7 cellular contexts compared by ENCODE assay signal in the genomic region with DNA sequence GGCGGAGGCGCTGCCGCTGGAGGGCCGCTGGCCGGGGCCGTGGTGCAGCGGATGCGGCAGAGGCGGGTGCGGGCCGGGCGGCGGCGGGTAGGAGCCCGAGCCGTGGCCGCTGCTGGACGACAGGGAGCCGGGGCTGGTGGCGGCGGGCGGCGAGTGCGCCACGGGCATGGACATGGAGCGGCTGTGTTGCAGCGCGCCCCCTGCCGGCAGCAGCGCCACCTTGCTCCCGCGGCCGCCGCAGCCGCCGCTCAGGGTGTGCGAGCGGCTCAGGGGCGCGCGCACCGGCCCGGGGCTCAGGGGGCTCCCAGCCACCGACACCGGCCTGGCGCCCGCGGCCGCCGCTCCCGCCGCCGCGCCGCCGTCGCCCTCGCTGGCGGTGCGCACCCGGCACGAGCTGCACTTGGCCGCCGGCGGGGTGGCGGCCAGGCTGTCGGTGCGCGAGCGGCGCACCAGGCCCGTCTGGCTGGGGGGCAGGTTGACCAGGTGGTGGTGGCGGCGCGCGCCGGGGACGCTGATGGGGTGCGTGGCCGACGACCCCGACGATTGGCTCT. TPM values are rescaled to one million over a fixed set of nuclear protein-coding genes. Genes with fewer than 3 reads are reported as not detected.
DNase-seq lines count a peak whose midpoint lies in the region; ATAC-seq and TF ChIP-seq lines count a peak whose summit lies in the region.

No MANE protein-coding gene starts in this region.

- no peak overlapping the region for H3K27ac Mint-ChIP-seq in GM23338
- H3K27ac Mint-ChIP-seq in stimulated activated effector memory CD8-positive, alpha-beta T cell treated with anti-CD3 and anti-CD28 coated beads, Interleukin-12 subunit alpha, Interleukin-12 subunit beta, amount 100 ng/mL, for 72 hours: no peak overlapping the region

- peak; percentile 79 for DNase-seq in GM23338 (ENCODE audit: low spot score)
- DNase-seq in NCI-H460 (ENCODE audit: extremely low read depth, low read depth): peak; percentile 67
- DNase-seq in activated T-cell treated with anti-CD3 and anti-CD28 coated beads for 4 hours: peak; percentile 53
- DNase-seq in epithelial cell of prostate (ENCODE audit: low read depth, low spot score): no peak
- DNase-seq in midbrain (lab: John Stamatoyannopoulos, UW): peak; percentile 76
- peak; percentile 56 to 62 for DNase-seq in stimulated activated effector memory CD8-positive, alpha-beta T cell treated with anti-CD3 and anti-CD28 coated beads, Interleukin-12 subunit alpha, Interleukin-12 subunit beta, amount 100 ng/mL, for 72 hours (ENCODE audit: low spot score in 2 of 2)

- H3K27ac ChIP-seq in GM23338 (ENCODE audit: low read depth) (no peak overlapping the region), epithelial cell of prostate (peak overlapping the region; percentile 75)

- no peaks in the 10 kb centered on the region for H3K36me3 ChIP-seq in GM23338 (ENCODE audit: insufficient read depth)

- peaks cover 4% of the 10 kb centered on the region; the same call in 1 of the 2 replicates for H3K27me3 ChIP-seq in GM23338 (ENCODE audit: insufficient read depth)

- H3K4me3 ChIP-seq in GM23338: peak overlapping the region; percentile 71

- H3F3A ChIP-seq in GM23338 (replicated peaks; ENCODE audit: low read depth): no peaks in the 10 kb centered on the region

- H3K4me1 Mint-ChIP-seq in GM23338: peaks cover 25% of the 10 kb centered on the region
- H3K4me1 Mint-ChIP-seq in stimulated activated effector memory CD8-positive, alpha-beta T cell treated with anti-CD3 and anti-CD28 coated beads, Interleukin-12 subunit alpha, Interleukin-12 subunit beta, amount 100 ng/mL, for 72 hours: peaks cover 18% of the 10 kb centered on the region

- H3K4me1 ChIP-seq in GM23338 (ENCODE audit: insufficient read depth): peaks cover 23% of the 10 kb centered on the region

- H3K4me2 ChIP-seq in GM23338: peak overlapping the region; percentile 85

- H3K27me3 Mint-ChIP-seq in GM23338 (ENCODE audit: insufficient read depth, low read depth, poor library complexity): peaks cover 3% of the 10 kb centered on the region

- H3K9me3 Mint-ChIP-seq in GM23338: no peaks in the 10 kb centered on the region
- no peaks in the 10 kb centered on the region for H3K9me3 Mint-ChIP-seq in stimulated activated effector memory CD8-positive, alpha-beta T cell treated with anti-CD3 and anti-CD28 coated beads, Interleukin-12 subunit alpha, Interleukin-12 subunit beta, amount 100 ng/mL, for 72 hours

- H4K20me1 ChIP-seq in GM23338 (replicated peaks; ENCODE audit: insufficient read depth): peaks cover 19% of the 10 kb centered on the region

- H3K79me2 ChIP-seq in GM23338 (replicated peaks; ENCODE audit: insufficient read depth): peaks cover 29% of the 10 kb centered on the region

- H3K36me3 Mint-ChIP-seq in GM23338 (ENCODE audit: low read depth): peaks cover 14% of the 10 kb centered on the region; the same call in 2 of the 3 replicates
- H3K36me3 Mint-ChIP-seq in stimulated activated effector memory CD8-positive, alpha-beta T cell treated with anti-CD3 and anti-CD28 coated beads, Interleukin-12 subunit alpha, Interleukin-12 subunit beta, amount 100 ng/mL, for 72 hours: peaks cover 10% of the 10 kb centered on the region

- peak in 1 of 2 experiments; percentile 77; a peak in 2 of 4 replicates for TF ChIP-seq CTCF in GM23338 (conservative IDR thresholded peaks at IDR 0.05; ENCODE audit: low read depth in 2 of 2)

- peak overlapping the region; percentile 72 for H3K4me3 Mint-ChIP-seq in GM23338
- peak overlapping the region; percentile 30 for H3K4me3 Mint-ChIP-seq in stimulated activated effector memory CD8-positive, alpha-beta T cell treated with anti-CD3 and anti-CD28 coated beads, Interleukin-12 subunit alpha, Interleukin-12 subunit beta, amount 100 ng/mL, for 72 hours

- no peaks in the 10 kb centered on the region for H3K9me2 ChIP-seq in GM23338 (ENCODE audit: insufficient read depth)

- ATAC-seq in GM23338 (peak; percentile 25), HG02938 (IDR thresholded peaks at IDR 0.05; ENCODE audit: unreplicated experiment) (no peak)
- ATAC-seq in stimulated activated effector memory CD8-positive, alpha-beta T cell treated with anti-CD3 and anti-CD28 coated beads, Interleukin-12 subunit alpha, Interleukin-12 subunit beta, amount 100 ng/mL, for 72 hours: peak; percentile 44

- no peak overlapping the region for H2AFZ ChIP-seq in GM23338

TF ChIP-seq in GM23338, 12 proteins besides CTCF, POLR2A, EP300 and RAD21 (continues in another document):
- TF ChIP-seq, protein P1, sequence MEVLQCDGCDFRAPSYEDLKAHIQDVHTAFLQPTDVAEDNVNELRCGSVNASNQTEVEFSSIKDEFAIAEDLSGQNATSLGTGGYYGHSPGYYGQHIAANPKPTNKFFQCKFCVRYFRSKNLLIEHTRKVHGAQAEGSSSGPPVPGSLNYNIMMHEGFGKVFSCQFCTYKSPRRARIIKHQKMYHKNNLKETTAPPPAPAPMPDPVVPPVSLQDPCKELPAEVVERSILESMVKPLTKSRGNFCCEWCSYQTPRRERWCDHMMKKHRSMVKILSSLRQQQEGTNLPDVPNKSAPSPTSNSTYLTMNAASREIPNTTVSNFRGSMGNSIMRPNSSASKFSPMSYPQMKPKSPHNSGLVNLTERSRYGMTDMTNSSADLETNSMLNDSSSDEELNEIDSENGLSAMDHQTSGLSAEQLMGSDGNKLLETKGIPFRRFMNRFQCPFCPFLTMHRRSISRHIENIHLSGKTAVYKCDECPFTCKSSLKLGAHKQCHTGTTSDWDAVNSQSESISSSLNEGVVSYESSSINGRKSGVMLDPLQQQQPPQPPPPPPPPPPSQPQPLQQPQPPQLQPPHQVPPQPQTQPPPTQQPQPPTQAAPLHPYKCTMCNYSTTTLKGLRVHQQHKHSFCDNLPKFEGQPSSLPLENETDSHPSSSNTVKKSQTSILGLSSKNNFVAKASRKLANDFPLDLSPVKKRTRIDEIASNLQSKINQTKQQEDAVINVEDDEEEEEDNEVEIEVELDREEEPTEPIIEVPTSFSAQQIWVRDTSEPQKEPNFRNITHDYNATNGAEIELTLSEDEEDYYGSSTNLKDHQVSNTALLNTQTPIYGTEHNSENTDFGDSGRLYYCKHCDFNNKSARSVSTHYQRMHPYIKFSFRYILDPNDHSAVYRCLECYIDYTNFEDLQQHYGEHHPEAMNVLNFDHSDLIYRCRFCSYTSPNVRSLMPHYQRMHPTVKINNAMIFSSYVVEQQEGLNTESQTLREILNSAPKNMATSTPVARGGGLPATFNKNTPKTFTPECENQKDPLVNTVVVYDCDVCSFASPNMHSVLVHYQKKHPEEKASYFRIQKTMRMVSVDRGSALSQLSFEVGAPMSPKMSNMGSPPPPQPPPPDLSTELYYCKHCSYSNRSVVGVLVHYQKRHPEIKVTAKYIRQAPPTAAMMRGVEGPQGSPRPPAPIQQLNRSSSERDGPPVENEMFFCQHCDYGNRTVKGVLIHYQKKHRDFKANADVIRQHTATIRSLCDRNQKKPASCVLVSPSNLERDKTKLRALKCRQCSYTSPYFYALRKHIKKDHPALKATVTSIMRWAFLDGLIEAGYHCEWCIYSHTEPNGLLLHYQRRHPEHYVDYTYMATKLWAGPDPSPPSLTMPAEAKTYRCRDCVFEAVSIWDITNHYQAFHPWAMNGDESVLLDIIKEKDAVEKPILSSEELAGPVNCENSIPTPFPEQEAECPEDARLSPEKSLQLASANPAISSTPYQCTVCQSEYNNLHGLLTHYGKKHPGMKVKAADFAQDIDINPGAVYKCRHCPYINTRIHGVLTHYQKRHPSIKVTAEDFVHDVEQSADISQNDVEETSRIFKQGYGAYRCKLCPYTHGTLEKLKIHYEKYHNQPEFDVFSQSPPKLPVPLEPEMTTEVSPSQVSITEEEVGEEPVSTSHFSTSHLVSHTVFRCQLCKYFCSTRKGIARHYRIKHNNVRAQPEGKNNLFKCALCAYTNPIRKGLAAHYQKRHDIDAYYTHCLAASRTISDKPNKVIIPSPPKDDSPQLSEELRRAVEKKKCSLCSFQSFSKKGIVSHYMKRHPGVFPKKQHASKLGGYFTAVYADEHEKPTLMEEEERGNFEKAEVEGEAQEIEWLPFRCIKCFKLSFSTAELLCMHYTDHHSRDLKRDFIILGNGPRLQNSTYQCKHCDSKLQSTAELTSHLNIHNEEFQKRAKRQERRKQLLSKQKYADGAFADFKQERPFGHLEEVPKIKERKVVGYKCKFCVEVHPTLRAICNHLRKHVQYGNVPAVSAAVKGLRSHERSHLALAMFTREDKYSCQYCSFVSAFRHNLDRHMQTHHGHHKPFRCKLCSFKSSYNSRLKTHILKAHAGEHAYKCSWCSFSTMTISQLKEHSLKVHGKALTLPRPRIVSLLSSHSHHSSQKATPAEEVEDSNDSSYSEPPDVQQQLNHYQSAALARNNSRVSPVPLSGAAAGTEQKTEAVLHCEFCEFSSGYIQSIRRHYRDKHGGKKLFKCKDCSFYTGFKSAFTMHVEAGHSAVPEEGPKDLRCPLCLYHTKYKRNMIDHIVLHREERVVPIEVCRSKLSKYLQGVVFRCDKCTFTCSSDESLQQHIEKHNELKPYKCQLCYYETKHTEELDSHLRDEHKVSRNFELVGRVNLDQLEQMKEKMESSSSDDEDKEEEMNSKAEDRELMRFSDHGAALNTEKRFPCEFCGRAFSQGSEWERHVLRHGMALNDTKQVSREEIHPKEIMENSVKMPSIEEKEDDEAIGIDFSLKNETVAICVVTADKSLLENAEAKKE (CRISPR knock-in tag; IDR thresholded peaks at IDR 0.05): no peak
- TF ChIP-seq POLR2AphosphoS5 (IDR thresholded peaks at IDR 0.05; ENCODE audit: low read depth) (no peak), EZH2 (IDR thresholded peaks at IDR 0.05; ENCODE audit: low read depth, unreplicated experiment) (no peak), ZNF331 (CRISPR knock-in tag; IDR thresholded peaks at IDR 0.05; ENCODE audit: low read depth) (no peak), CREB1 (CRISPR knock-in tag; IDR thresholded peaks at IDR 0.05; ENCODE audit: low read depth) (no peak), JUNB (IDR thresholded peaks at IDR 0.05; ENCODE audit: unreplicated experiment) (no peak), EZH2phosphoT487 (IDR thresholded peaks at IDR 0.05; ENCODE audit: unreplicated experiment) (no peak), STAT1 (IDR thresholded peaks at IDR 0.05; ENCODE audit: unreplicated experiment) (no peak)

RNA-seq across cellular contexts. Expression of a gene that starts 1.7 kb away (rescaled TPM):
- total RNA-seq in GM23338 (2014; rRNA removed; shearing (Covaris generic)): 12.4 and 14.5 TPM in 2 replicates
- 3.6 and 4.0 TPM in 2 replicates for polyA plus RNA-seq in GM23338 (2016; fragmentation: Nextera tagmentation; extraction: Ambion mirVana)
- total RNA-seq in NCI-H460 (2014; rRNA removed; shearing (Covaris generic)): 31.0 and 35.5 TPM in 2 replicates
- polyA plus RNA-seq in NCI-H460 (2014; cell fraction: nucleus; rRNA removed): 12.1 and 15.1 TPM in 2 replicates
